1 cellular context compared by ENCODE assay signal in genomic region chr14:37591311-37591940, GRCh38.
TF ChIP-seq lines count a peak whose summit lies in the region.

No MANE protein-coding gene starts in this region.

TF ChIP-seq in HepG2, 621 proteins besides CTCF, POLR2A, EP300 and RAD21 (continued from another document and continues in another):
- TF ChIP-seq HBP1 (CRISPR knock-in tag; IDR thresholded peaks at IDR 0.05; ENCODE audit: low read depth) (no peak), MAZ (IDR thresholded peaks at IDR 0.05; ENCODE audit: borderline replicate concordance, low read depth, low read length) (no peak), MAZ (CRISPR knock-in tag; IDR thresholded peaks at IDR 0.05; ENCODE audit: low read depth) (no peak), RBM22 (optimal IDR thresholded peaks at IDR 0.05; ENCODE audit: low read length) (peak; percentile 41), MAF1 (CRISPR knock-in tag; IDR thresholded peaks at IDR 0.05; ENCODE audit: borderline replicate concordance) (no peak), CREB3 (CRISPR knock-in tag; IDR thresholded peaks at IDR 0.05) (no peak), ZNF775 (CRISPR knock-in tag; IDR thresholded peaks at IDR 0.05; ENCODE audit: borderline replicate concordance) (no peak), ZBTB25 (CRISPR knock-in tag; IDR thresholded peaks at IDR 0.05) (no peak), NFE2L2 (IDR thresholded peaks at IDR 0.05; ENCODE audit: low read length) (no peak), PRDM4 (CRISPR knock-in tag; IDR thresholded peaks at IDR 0.05; ENCODE audit: borderline replicate concordance) (no peak), ZNF749 (CRISPR knock-in tag; IDR thresholded peaks at IDR 0.05; ENCODE audit: borderline replicate concordance) (no peak), TFDP1 (CRISPR knock-in tag; IDR thresholded peaks at IDR 0.05; ENCODE audit: borderline replicate concordance) (0 out of 2 replicates have a peak, but pooled peaks have one; percentile 11), HCFC1 (IDR thresholded peaks at IDR 0.05; ENCODE audit: low read depth, low read length) (no peak), ZMYM2 (CRISPR knock-in tag; IDR thresholded peaks at IDR 0.05) (peak; percentile 23; the same call in 1 of the 2 replicates), ZNF512B (CRISPR knock-in tag; IDR thresholded peaks at IDR 0.05; ENCODE audit: borderline replicate concordance) (0 out of 2 replicates have a peak, but pooled peaks have one; percentile 48), TRAFD1 (CRISPR knock-in tag; IDR thresholded peaks at IDR 0.05; ENCODE audit: borderline replicate concordance) (no peak), ZNF549 (CRISPR knock-in tag; IDR thresholded peaks at IDR 0.05) (no peak), ATF7 (IDR thresholded peaks at IDR 0.05) (no peak), ATF7 (CRISPR knock-in tag; IDR thresholded peaks at IDR 0.05) (peak; percentile 45; the same call in 1 of the 2 replicates), GRHL1 (CRISPR knock-in tag; conservative IDR thresholded peaks at IDR 0.05) (no peak), GMEB1 (CRISPR knock-in tag; IDR thresholded peaks at IDR 0.05; ENCODE audit: borderline replicate concordance) (no peak), PHF21A (CRISPR knock-in tag; IDR thresholded peaks at IDR 0.05) (no peak), NFKB2 (CRISPR knock-in tag; IDR thresholded peaks at IDR 0.05; ENCODE audit: borderline replicate concordance) (no peak; the same call in 1 of the 2 replicates), ATF7-NPFF (CRISPR knock-in tag; IDR thresholded peaks at IDR 0.05; ENCODE audit: low read depth) (no peak), SMC3 (IDR thresholded peaks at IDR 0.05; ENCODE audit: low read length) (no peak), ZNF569 (CRISPR knock-in tag; IDR thresholded peaks at IDR 0.05; ENCODE audit: borderline replicate concordance) (no peak), KLF12 (CRISPR knock-in tag; IDR thresholded peaks at IDR 0.05; ENCODE audit: borderline replicate concordance) (no peak), SMYD3 (CRISPR knock-in tag; IDR thresholded peaks at IDR 0.05) (no peak), ZFP1 (CRISPR knock-in tag; IDR thresholded peaks at IDR 0.05) (no peak), TEAD2 (CRISPR knock-in tag; IDR thresholded peaks at IDR 0.05) (no peak), POGZ (CRISPR knock-in tag; IDR thresholded peaks at IDR 0.05) (peak; percentile 63; the same call in 1 of the 2 replicates), FOXM1 (CRISPR knock-in tag; IDR thresholded peaks at IDR 0.05) (no peak), IRF2 (CRISPR knock-in tag; IDR thresholded peaks at IDR 0.05) (no peak), ZNF609 (CRISPR knock-in tag; IDR thresholded peaks at IDR 0.05; ENCODE audit: borderline replicate concordance) (peak; percentile 17; the same call in 1 of the 2 replicates), ZBTB46 (CRISPR knock-in tag; IDR thresholded peaks at IDR 0.05; ENCODE audit: borderline replicate concordance) (no peak), ZNF343 (CRISPR knock-in tag; IDR thresholded peaks at IDR 0.05) (no peak)
